Comparison of ENCODE assay signal across 10 cellular contexts in genomic region chr6:105609375-105609991, GRCh38.
DNase-seq lines count a peak whose midpoint lies in the region; ATAC-seq and TF ChIP-seq lines count a peak whose summit lies in the region.
"Had no signal": no experiment of that assay in that cellular context is flagged by ENCODE, and none has a peak within 500 bp of the region (broad histone marks: within the 10 kb centered on the region; RNA-seq: fewer than 3 reads in every experiment).

No MANE protein-coding gene starts in this region.

- TF ChIP-seq EP300 in sigmoid colon (IDR thresholded peaks at IDR 0.05), result no peak

- WGBS in heart left ventricle, 4 donors, result 42 to 58% (median 46%) methylated on average over 14 of the region's 14 CpGs
- WGBS in sigmoid colon, 2 donors, result 34 to 41% methylated on average over 14 of the region's 14 CpGs

- peak; percentile 43 for DNase-seq in HCEC 1CT
- peak; percentile 76 for DNase-seq in astrocyte of the hippocampus (ENCODE audit: low read depth, low spot score)
- DNase-seq in heart left ventricle, result peak in 4 of 5 donors; percentile 43 to 57 (median 46)
- DNase-seq in sigmoid colon, result peak; percentile 61
- no peak for DNase-seq in NCI-H2227 treated with DMSO at 0.1 percent for 48 hours (lab: John Stamatoyannopoulos, UW)
- no peak for DNase-seq in NCI-H146 (lab: John Stamatoyannopoulos, UW)
- DNase-seq in NCI-H2107 treated with DMSO at 0.1 percent for 48 hours (lab: John Stamatoyannopoulos, UW; ENCODE audit: unreplicated experiment), result no peak
- DNase-seq in stimulated activated naive CD4-positive, alpha-beta T cell treated with Interleukin-2 at 50 U/mL for 16 hours (lab: John Stamatoyannopoulos, UW), result no peak
- DNase-seq: activated CD4-positive, alpha-beta T cell treated with anti-CD3 and anti-CD28 coated beads, Interleukin-2, amount 50 U/mL, for 1 hour; DMS79 had no signal

- H3K27me3 ChIP-seq in heart left ventricle (no peaks in the 10 kb centered on the region), sigmoid colon (no peaks in the 10 kb centered on the region)

- H3K9me3 ChIP-seq in heart left ventricle (peaks cover 0 to 4% (median 0%) of the 10 kb centered on the region in 12 donors), sigmoid colon (no peaks in the 10 kb centered on the region)

- H3K27ac ChIP-seq in heart left ventricle (peak overlapping the region in 7 of 12 donors; percentile 0 to 61 (median 29)), sigmoid colon (peak overlapping the region in 1 of 4 donors; percentile 5)

- TF ChIP-seq POLR2A in heart left ventricle (IDR thresholded peaks at IDR 0.05) (no peak), sigmoid colon (IDR thresholded peaks at IDR 0.05) (no peak)

- H3K4me1 ChIP-seq in heart left ventricle (peaks cover 0 to 16% (median 5%) of the 10 kb centered on the region in 12 donors), sigmoid colon (peaks cover 0 to 9% (median 7%) of the 10 kb centered on the region in 4 donors)

- H3K4me3 ChIP-seq in heart left ventricle (peak overlapping the region in 1 of 12 donors; percentile 7), sigmoid colon (no peak overlapping the region)

- H3K36me3 ChIP-seq in heart left ventricle, result no peaks in the 10 kb centered on the region
- H3K36me3 ChIP-seq in sigmoid colon, result no peaks in the 10 kb centered on the region

- intact Hi-C loops in heart left ventricle (cut with DNase I), result loop anchor here in 4 of 10 donors (5.0 to 10.0 kb wide), 4 partner anchors 105 to 715 kb away; partner anchors contain the start of gene ATG5 (in 1 of the 4)
- intact Hi-C loops in sigmoid colon (cut with DNase I), result loop anchor here (10.0 kb wide), 1 partner anchor 385 kb away; no protein-coding TSS in a partner anchor

- peak; percentile 43 to 91 (median 58) for ATAC-seq in heart left ventricle

- no peak for TF ChIP-seq CTCF in heart left ventricle (IDR thresholded peaks at IDR 0.05)
- no peak for TF ChIP-seq CTCF in sigmoid colon (IDR thresholded peaks at IDR 0.05)

Comparison
In these comparisons a context has a peak if more than half of its experiments do, and no peak if none do; other contexts are left out.
1. DNase-seq: peak in HCEC 1CT (single experiment), astrocyte of the hippocampus (single experiment), heart left ventricle (4 of 5) and sigmoid colon (single experiment); none in NCI-H2227 treated with DMSO at 0.1 percent for 48 hours (single experiment), NCI-H146 (single experiment), NCI-H2107 treated with DMSO at 0.1 percent for 48 hours (single experiment) and stimulated activated naive CD4-positive, alpha-beta T cell treated with Interleukin-2 at 50 U/mL for 16 hours (single experiment).